ENCODE assay signal across 9 cellular contexts in the genomic region with DNA sequence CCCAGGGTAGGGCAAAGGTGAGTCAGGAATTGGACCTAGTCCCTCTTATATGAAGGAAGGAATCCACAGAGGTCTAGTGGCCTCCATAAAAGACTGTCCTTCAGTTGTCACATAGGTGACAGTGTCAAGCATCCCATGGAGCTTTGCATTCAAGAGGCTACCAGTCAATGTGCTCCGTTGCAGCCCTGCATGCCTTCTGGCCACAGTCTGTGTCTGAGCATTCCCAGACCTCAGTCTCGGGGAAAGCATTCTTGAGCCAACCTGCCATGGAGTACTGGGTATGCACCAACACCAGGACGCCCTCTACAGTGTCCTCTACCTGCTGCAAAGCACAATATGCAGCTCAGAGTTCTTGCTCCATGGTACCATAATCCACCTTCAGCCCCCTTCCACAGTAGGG. TPM values are rescaled to one million over a fixed set of nuclear protein-coding genes. Genes with fewer than 3 reads are reported as not detected.
"Had no signal": no experiment of that assay in that cellular context is flagged by ENCODE, and none has a peak within 500 bp of the region (broad histone marks: within the 10 kb centered on the region; RNA-seq: fewer than 3 reads in every experiment).

No MANE protein-coding gene starts in this region.

- H3K4me2 ChIP-seq: GM23338 had no signal

- H3K27me3 Mint-ChIP-seq: IgD-negative memory B cell had no signal

- DNase-seq: H7, HFFc6, KBM-7 had no signal

- H3K36me3 ChIP-seq: HAP-1 had no signal

- H3K27ac Mint-ChIP-seq: GM23338, HFFc6, IgD-negative memory B cell had no signal

- H3K36me3 Mint-ChIP-seq: IgD-negative memory B cell had no signal

- ATAC-seq: GM23338, HCT116, HepG2 had no signal

- H3K9me3 ChIP-seq: HAP-1 had no signal

- H3K4me1 ChIP-seq: HAP-1 had no signal

- H3K27ac ChIP-seq: HL-60 had no signal

- H2AFZ ChIP-seq: GM23338 had no signal

- H3K4me1 Mint-ChIP-seq: GM23338 had no signal

- H3K4me3 Mint-ChIP-seq: GM23338, HFFc6, IgD-negative memory B cell had no signal

- H3K4me3 ChIP-seq: GM23338, HAP-1 had no signal

- H3K9me3 Mint-ChIP-seq: GM23338, HFFc6 had no signal

RNA-seq across cellular contexts. Expression of a gene that starts 46.7 kb away (rescaled TPM):
- polyA plus RNA-seq: IgD-negative memory B cell had no signal
